In genomic region chr17:17300624-17301568, GRCh38 we compare ENCODE assay signal across 1 cellular context.
TF ChIP-seq lines count a peak whose summit lies in the region.

No MANE protein-coding gene starts in this region.

TF ChIP-seq in HEK293, 187 proteins besides CTCF, POLR2A, EP300 and RAD21 (continued from another document):
- TF ChIP-seq ZNF518A (tag by site-specific recombination; conservative IDR thresholded peaks at IDR 0.05; ENCODE audit: low read depth) = no peak
- TF ChIP-seq ZEB2 (tag by site-specific recombination; IDR thresholded peaks at IDR 0.05) = peak; percentile 53
- TF ChIP-seq ZNF549 (tag by site-specific recombination; IDR thresholded peaks at IDR 0.05) = no peak
- TF ChIP-seq ZNF174 (tag by site-specific recombination; IDR thresholded peaks at IDR 0.05) = no peak
- TF ChIP-seq ZNF600 (tag by site-specific recombination; IDR thresholded peaks at IDR 0.05) = peak; percentile 98
- peak; percentile 58 for TF ChIP-seq ZNF423 (tag by site-specific recombination; IDR thresholded peaks at IDR 0.05)
- no peak for TF ChIP-seq ZNF19 (tag by site-specific recombination; IDR thresholded peaks at IDR 0.05; ENCODE audit: low read depth)
- no peak for TF ChIP-seq ZNF266 (tag by site-specific recombination; IDR thresholded peaks at IDR 0.05; ENCODE audit: low read depth)
- TF ChIP-seq ZNF138 (tag by site-specific recombination; IDR thresholded peaks at IDR 0.05; ENCODE audit: borderline replicate concordance) = no peak
- TF ChIP-seq PRDM1 (tag by site-specific recombination; IDR thresholded peaks at IDR 0.05) = no peak
- no peak for TF ChIP-seq ZNF621 (tag by site-specific recombination; IDR thresholded peaks at IDR 0.05)
- TF ChIP-seq ZSCAN23 (tag by site-specific recombination; IDR thresholded peaks at IDR 0.05) = no peak
- TF ChIP-seq ZNF223 (tag by site-specific recombination; IDR thresholded peaks at IDR 0.05) = no peak
- TF ChIP-seq ZNF132 (tag by site-specific recombination; IDR thresholded peaks at IDR 0.05; ENCODE audit: borderline replicate concordance) = no peak
- peak; percentile 71 for TF ChIP-seq ZSCAN30 (tag by site-specific recombination; IDR thresholded peaks at IDR 0.05)
- no peak for TF ChIP-seq ZNF416 (tag by site-specific recombination; IDR thresholded peaks at IDR 0.05)
- no peak for TF ChIP-seq ZFP41 (tag by site-specific recombination; IDR thresholded peaks at IDR 0.05; ENCODE audit: borderline replicate concordance)
- TF ChIP-seq, protein P1, sequence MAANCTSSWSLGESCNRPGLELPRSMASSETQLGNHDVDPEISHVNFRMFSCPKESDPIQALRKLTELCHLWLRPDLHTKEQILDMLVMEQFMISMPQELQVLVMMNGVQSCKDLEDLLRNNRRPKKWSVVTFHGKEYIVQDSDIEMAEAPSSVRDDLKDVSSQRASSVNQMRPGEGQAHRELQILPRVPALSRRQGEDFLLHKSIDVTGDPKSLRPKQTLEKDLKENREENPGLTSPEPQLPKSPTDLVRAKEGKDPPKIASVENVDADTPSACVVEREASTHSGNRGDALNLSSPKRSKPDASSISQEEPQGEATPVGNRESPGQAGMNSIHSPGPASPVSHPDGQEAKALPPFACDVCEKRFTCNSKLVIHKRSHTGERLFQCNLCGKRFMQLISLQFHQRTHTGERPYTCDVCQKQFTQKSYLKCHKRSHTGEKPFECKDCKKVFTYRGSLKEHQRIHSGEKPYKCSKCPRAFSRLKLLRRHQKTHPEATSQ (tag by site-specific recombination; IDR thresholded peaks at IDR 0.05) = peak; percentile 81
- TF ChIP-seq ZNF140 (tag by site-specific recombination; IDR thresholded peaks at IDR 0.05) = no peak
- peak; percentile 86 for TF ChIP-seq HIC1 (tag by site-specific recombination; IDR thresholded peaks at IDR 0.05)
- TF ChIP-seq ZBTB44 (tag by site-specific recombination; IDR thresholded peaks at IDR 0.05) = peak; percentile 97
- no peak for TF ChIP-seq TCF7L2 (IDR thresholded peaks at IDR 0.05; ENCODE audit: borderline replicate concordance, low read depth, low read length)
- TF ChIP-seq BCL11A (tag by site-specific recombination; IDR thresholded peaks at IDR 0.05; ENCODE audit: low read depth) = peak; percentile 35; the same call in 1 of the 2 replicates
- TF ChIP-seq SP3 (tag by site-specific recombination; IDR thresholded peaks at IDR 0.05) = peak; percentile 76
- TF ChIP-seq ZNF221 (tag by site-specific recombination; IDR thresholded peaks at IDR 0.05; ENCODE audit: borderline replicate concordance) = no peak; the same call in 1 of the 2 replicates
- no peak for TF ChIP-seq PRDM6 (tag by site-specific recombination; IDR thresholded peaks at IDR 0.05)
- no peak for TF ChIP-seq ZNF112 (tag by site-specific recombination; IDR thresholded peaks at IDR 0.05)
- TF ChIP-seq ZFP3 (tag by site-specific recombination; IDR thresholded peaks at IDR 0.05; ENCODE audit: low read depth) = no peak
- peak; percentile 85 for TF ChIP-seq KLF16 (tag by site-specific recombination; IDR thresholded peaks at IDR 0.05)
- TF ChIP-seq ZNF626 (tag by site-specific recombination; IDR thresholded peaks at IDR 0.05) = no peak
- peak; percentile 83 for TF ChIP-seq ZIC2 (tag by site-specific recombination; IDR thresholded peaks at IDR 0.05)
- no peak for TF ChIP-seq MEIS1 (CRISPR knock-in tag; IDR thresholded peaks at IDR 0.05; ENCODE audit: borderline replicate concordance)
- TF ChIP-seq ZXDB (tag by site-specific recombination; IDR thresholded peaks at IDR 0.05) = peak; percentile 37
